ENCODE assay signal across 21 cellular contexts in genomic region chr9:111794837-111795556, GRCh38. TPM values are rescaled to one million over a fixed set of nuclear protein-coding genes. Genes with fewer than 3 reads are reported as not detected.
DNase-seq lines count a peak whose midpoint lies in the region; ATAC-seq and TF ChIP-seq lines count a peak whose summit lies in the region.
"Had no signal": no experiment of that assay in that cellular context is flagged by ENCODE, and none has a peak within 500 bp of the region (broad histone marks: within the 10 kb centered on the region; RNA-seq: fewer than 3 reads in every experiment).

TSS of gene SHOC1 (minus strand) at chr9:111794937. CDS start at chr9:111791418, 3,519 bp downstream.

- H3K9ac ChIP-seq in colonic mucosa (ENCODE audit: low read depth in 2 of 2, low read length in 2 of 2), result no peak within 1 kb of the TSS

- H3K27me3 ChIP-seq in colonic mucosa (no peaks in the 10 kb centered on the region), lower lobe of right lung (ENCODE audit: low read depth) (no peaks in the 10 kb centered on the region), upper lobe of right lung (no peaks in the 10 kb centered on the region)
- H3K27me3 ChIP-seq: heart left ventricle, ovary had no signal

- ATAC-seq in left cardiac atrium, result peak in 1 of 2 donors; percentile 50
- peak; percentile 43 to 66 for ATAC-seq in lower lobe of right lung
- ATAC-seq in upper lobe of right lung, result peak; percentile 84
- ATAC-seq in HG02840 (IDR thresholded peaks at IDR 0.05; ENCODE audit: low FRiP score, unreplicated experiment), result no peak
- no peak for ATAC-seq in GM21619 (IDR thresholded peaks at IDR 0.05; ENCODE audit: unreplicated experiment)
- ATAC-seq: effector memory CD8-positive, alpha-beta T cell; heart left ventricle had no signal

- TF ChIP-seq CTCF in colonic mucosa (IDR thresholded peaks at IDR 0.05) (no peak), lower lobe of right lung (IDR thresholded peaks at IDR 0.05) (no peak), upper lobe of right lung (IDR thresholded peaks at IDR 0.05) (no peak)

- no peaks in the 10 kb centered on the region for H3K36me3 ChIP-seq in colonic mucosa
- no peaks in the 10 kb centered on the region for H3K36me3 ChIP-seq in lower lobe of right lung
- no peaks in the 10 kb centered on the region for H3K36me3 ChIP-seq in upper lobe of right lung
- H3K36me3 ChIP-seq: heart left ventricle, ovary had no signal

- no peak within 1 kb of the TSS for H3K27ac ChIP-seq in colonic mucosa
- H3K27ac ChIP-seq in lower lobe of right lung, result no peak within 1 kb of the TSS
- H3K27ac ChIP-seq in upper lobe of right lung, result no peak within 1 kb of the TSS
- H3K27ac ChIP-seq: heart left ventricle, ovary had no signal

- H3K9me3 ChIP-seq in colonic mucosa (no peaks in the 10 kb centered on the region), lower lobe of right lung (no peaks in the 10 kb centered on the region), upper lobe of right lung (no peaks in the 10 kb centered on the region)
- H3K9me3 ChIP-seq: heart left ventricle, ovary had no signal

- intact Hi-C loops in left cardiac atrium (cut with DNase I) (no loop called here), cardiac septum (cut with DNase I) (no loop called here), colonic mucosa (cut with DNase I) (no loop called here), lower lobe of right lung (cut with DNase I) (no loop called here), upper lobe of right lung (cut with DNase I) (no loop called here)

- DNase-seq in left cardiac atrium, result peak; percentile 23
- no peak for DNase-seq in cardiac septum (ENCODE audit: low spot score)
- peak; percentile 32 for DNase-seq in colonic mucosa
- no peak for DNase-seq in lower lobe of right lung
- DNase-seq in upper lobe of right lung, result peak; percentile 72
- no peak for DNase-seq in cerebellar cortex (ENCODE audit: low spot score)
- DNase-seq: 8988T; activated naive CD4-positive, alpha-beta T cell treated with anti-CD3 and anti-CD28 coated beads, Interleukin-2, amount 50 U/mL, for 16 hours; effector memory CD8-positive, alpha-beta T cell; Kasumi-1; naive B cell; NCI-H1105; NCI-H2081; NCI-H524; ovary; stimulated activated CD4-positive, alpha-beta T cell treated with anti-CD3 and anti-CD28 coated beads, Interleukin-2, amount 100 ng/mL, for 48 hours had no signal

- H3K4me3 ChIP-seq in colonic mucosa (no peak within 1 kb of the TSS), lower lobe of right lung (no peak within 1 kb of the TSS), upper lobe of right lung (no peak within 1 kb of the TSS)
- H3K4me3 ChIP-seq: ovary had no signal

- H3K4me1 ChIP-seq in colonic mucosa (no peaks in the 10 kb centered on the region), lower lobe of right lung (no peaks in the 10 kb centered on the region), upper lobe of right lung (no peaks in the 10 kb centered on the region)
- H3K4me1 ChIP-seq: heart left ventricle had no signal

RNA-seq across cellular contexts. Expression of gene SHOC1, which starts in this region (rescaled TPM):
- total RNA-seq in left cardiac atrium (not detected), cardiac septum (not detected), colonic mucosa (under 1 TPM in 1 of 2 donors, not detected in 1; 0.37 TPM), lower lobe of right lung (0.15 TPM), upper lobe of right lung (not detected)
- total RNA-seq: astrocyte, heart left ventricle, HT1080 had no signal

Comparison
In these comparisons a context has a peak if more than half of its experiments do, and no peak if none do; other contexts are left out.
1. Peak in DNase-seq in left cardiac atrium; RNA of the gene not detected or under 1 TPM.
2. Peak in DNase-seq in colonic mucosa; RNA of the gene not detected or under 1 TPM.
3. Peak in ATAC-seq in lower lobe of right lung; RNA of the gene not detected or under 1 TPM.
4. Peak in DNase-seq and ATAC-seq in upper lobe of right lung; RNA of the gene not detected or under 1 TPM.